In the genomic region with DNA sequence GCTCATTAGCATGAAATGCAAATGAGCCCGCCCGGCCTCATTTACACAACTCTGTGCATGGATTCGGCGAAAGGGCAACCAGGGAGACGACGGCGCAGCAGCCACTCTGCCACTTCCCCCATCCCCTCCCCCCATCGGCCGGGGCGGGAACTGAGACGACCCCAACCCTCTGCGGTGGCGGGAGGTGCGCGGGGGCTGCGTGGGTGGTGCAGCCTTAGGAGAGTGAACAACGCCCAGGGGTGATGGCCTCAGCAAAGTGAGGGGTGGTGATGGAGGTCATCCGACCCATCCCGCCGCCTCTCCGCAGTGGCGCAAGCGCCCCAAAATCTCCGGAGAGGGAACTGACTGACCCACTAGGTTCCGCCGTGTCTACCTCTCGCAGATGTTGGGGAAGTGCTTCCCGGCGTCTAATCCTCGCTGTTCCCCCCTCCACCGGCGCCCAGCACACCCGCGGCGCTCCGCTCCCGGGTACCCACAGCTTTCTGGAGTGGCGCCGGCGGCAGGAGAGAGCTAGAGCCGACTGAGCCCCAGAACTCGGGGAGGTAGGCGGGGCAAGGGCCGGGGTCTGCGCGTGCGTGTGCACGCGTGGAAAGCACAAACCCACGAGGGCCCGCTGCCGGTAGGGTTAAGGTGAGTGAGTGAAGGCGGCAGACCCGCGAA, we compare ENCODE assay signal across 1 cellular context.
TF ChIP-seq lines count a peak whose summit lies in the region.

No MANE protein-coding gene starts in this region.

TF ChIP-seq in H1, 55 proteins besides CTCF, POLR2A, EP300 and RAD21 (continued from another document):
- TF ChIP-seq GABPA (IDR thresholded peaks at IDR 0.05; ENCODE audit: borderline replicate concordance, insufficient read depth, low read length), result 0 out of 2 replicates have a peak, but pooled peaks have one; percentile 15
- TF ChIP-seq TEAD4 (IDR thresholded peaks at IDR 0.05; ENCODE audit: low read depth, low read length), result no peak
- TF ChIP-seq SIN3A (conservative IDR thresholded peaks at IDR 0.05 in 1 of 2, IDR thresholded peaks at IDR 0.05 in 1 of 2; ENCODE audit: low read depth in 1 of 2, low read length in 2 of 2), result no peak
- TF ChIP-seq HDAC2 (IDR thresholded peaks at IDR 0.05; ENCODE audit: borderline replicate concordance in 1 of 2, low read depth in 2 of 2, low read length in 2 of 2), result peak in 1 of 2 experiments; percentile 75; a peak in 2 of 4 replicates
- no peak for TF ChIP-seq CBX5 (IDR thresholded peaks at IDR 0.05; ENCODE audit: low read depth, low read length)
